28 cellular contexts compared by ENCODE assay signal in genomic region chr4:90226734-90227133, GRCh38.
A peak's percentile ranks its signal among the peaks of the same experiment; 100 is the strongest.
DNase-seq lines count a peak whose midpoint lies in the region; ATAC-seq and TF ChIP-seq lines count a peak whose summit lies in the region.
"Had no signal": no experiment of that assay in that cellular context is flagged by ENCODE, and none has a peak within 500 bp of the region (broad histone marks: within the 10 kb centered on the region; RNA-seq: fewer than 3 reads in every experiment).

No MANE protein-coding gene starts in this region.

- DNase-seq in EH (ENCODE audit: low read depth) (peak; percentile 5), LHCN-M2 (ENCODE audit: low read depth) (peak; percentile 43), astrocyte of the hippocampus (ENCODE audit: low read depth, low spot score) (peak; percentile 28), kidney tubule cell (ENCODE audit: low spot score) (peak; percentile 95), NCI-H524 (lab: John Stamatoyannopoulos, UW) (no peak), heart right ventricle (no peak)
- DNase-seq in activated CD4-positive, alpha-beta T cell treated with anti-CD3 and anti-CD28 coated beads, Interleukin-2, amount 10 ng/mL, durations not matched to agents 24 days and 14 days, result no peak
- DNase-seq: activated CD4-positive, alpha-beta T cell treated with anti-CD3 and anti-CD28 coated beads for 48 hours; activated gamma-delta T cell; activated T-cell treated with anti-CD3 and anti-CD28 coated beads, Interleukin-2, amount 50 U/mL, for 24 hours; brain microvascular endothelial cell; DMS53; effector memory CD4-positive, alpha-beta T cell; erythroblast; GF-D8; KG1; left lung; midbrain; NCI-H1436; nephron progenitor cell; OCI-M1; pancreas; WERI-Rb-1 had no signal

- no peaks in the 10 kb centered on the region for H3K36me3 Mint-ChIP-seq in activated CD4-positive, alpha-beta T cell treated with anti-CD3 and anti-CD28 coated beads, Interleukin-2, amount 10 ng/mL, durations not matched to agents 24 days and 14 days (ENCODE audit: low read depth)
- H3K36me3 Mint-ChIP-seq: type B pancreatic cell had no signal

- no peaks in the 10 kb centered on the region for H3K9me3 Mint-ChIP-seq in activated CD4-positive, alpha-beta T cell treated with anti-CD3 and anti-CD28 coated beads, Interleukin-2, amount 10 ng/mL, durations not matched to agents 24 days and 14 days
- H3K9me3 Mint-ChIP-seq: T-helper 2 cell treated with Interferon-gamma antibody and Interleukin-4, amounts not matched to agents 5 μg/mL and 100 μg/mL, for 36 hours; type B pancreatic cell had no signal

- H3K27me3 ChIP-seq in heart right ventricle, result no peaks in the 10 kb centered on the region
- H3K27me3 ChIP-seq: brain microvascular endothelial cell, left lung, pancreas, right atrium auricular region had no signal

- H3K36me3 ChIP-seq in heart right ventricle, result no peaks in the 10 kb centered on the region
- H3K36me3 ChIP-seq: brain microvascular endothelial cell, left lung, pancreas, right atrium auricular region, WERI-Rb-1 had no signal

- peaks cover 0 to 7% (median 0%) of the 10 kb centered on the region in 11 donors for H3K9me3 ChIP-seq in heart right ventricle
- H3K9me3 ChIP-seq: pancreas, right atrium auricular region had no signal

- H3K27ac ChIP-seq in heart right ventricle, result no peak overlapping the region
- H3K27ac ChIP-seq: brain microvascular endothelial cell, left lung, pancreas, right atrium auricular region, WERI-Rb-1 had no signal

- H3K4me1 Mint-ChIP-seq in activated CD4-positive, alpha-beta T cell treated with anti-CD3 and anti-CD28 coated beads, Interleukin-2, amount 10 ng/mL, durations not matched to agents 24 days and 14 days, result no peaks in the 10 kb centered on the region
- H3K4me1 Mint-ChIP-seq: nephron progenitor cell had no signal

- no peaks in the 10 kb centered on the region for H3K27me3 Mint-ChIP-seq in activated CD4-positive, alpha-beta T cell treated with anti-CD3 and anti-CD28 coated beads, Interleukin-2, amount 10 ng/mL, durations not matched to agents 24 days and 14 days
- H3K27me3 Mint-ChIP-seq: activated T-cell treated with anti-CD3 and anti-CD28 coated beads, Interleukin-2, amount 50 U/mL, for 24 hours; type B pancreatic cell had no signal

- intact Hi-C loops in heart right ventricle (cut with DNase I), result no loop called here
- intact Hi-C loops in activated CD4-positive, alpha-beta T cell treated with anti-CD3 and anti-CD28 coated beads, Interleukin-2, amount 10 ng/mL, durations not matched to agents 24 days and 14 days (cut with micrococcal nuclease), result no loop called here

- H3K4me3 ChIP-seq in heart right ventricle, result no peak overlapping the region
- H3K4me3 ChIP-seq: left lung, pancreas, right atrium auricular region had no signal

- no peak for ATAC-seq in heart right ventricle
- ATAC-seq in HG02852 (IDR thresholded peaks at IDR 0.05; ENCODE audit: unreplicated experiment), result no peak
- ATAC-seq: left lung, pancreas, Right ventricle myocardium inferior had no signal

- TF ChIP-seq CTCF in heart right ventricle (IDR thresholded peaks at IDR 0.05), result no peak

- H3K4me1 ChIP-seq in heart right ventricle, result no peaks in the 10 kb centered on the region
- H3K4me1 ChIP-seq: left lung, pancreas, right atrium auricular region had no signal

- no peak overlapping the region for H3K4me3 Mint-ChIP-seq in activated CD4-positive, alpha-beta T cell treated with anti-CD3 and anti-CD28 coated beads, Interleukin-2, amount 10 ng/mL, durations not matched to agents 24 days and 14 days
- H3K4me3 Mint-ChIP-seq: activated T-cell treated with anti-CD3 and anti-CD28 coated beads, Interleukin-2, amount 50 U/mL, for 24 hours; nephron progenitor cell; T-helper 2 cell treated with Interferon-gamma antibody and Interleukin-4, amounts not matched to agents 5 μg/mL and 100 μg/mL, for 36 hours; type B pancreatic cell had no signal

- no peak overlapping the region for H3K27ac Mint-ChIP-seq in activated CD4-positive, alpha-beta T cell treated with anti-CD3 and anti-CD28 coated beads, Interleukin-2, amount 10 ng/mL, durations not matched to agents 24 days and 14 days
- H3K27ac Mint-ChIP-seq: activated T-cell treated with anti-CD3 and anti-CD28 coated beads, Interleukin-2, amount 50 U/mL, for 24 hours; nephron progenitor cell; T-helper 2 cell treated with Interferon-gamma antibody and Interleukin-4, amounts not matched to agents 5 μg/mL and 100 μg/mL, for 36 hours; type B pancreatic cell had no signal

Comparison
In these comparisons a context has a peak if more than half of its experiments do, and no peak if none do; other contexts are left out.
1. DNase-seq: peak in EH (single experiment), LHCN-M2 (single experiment), astrocyte of the hippocampus (single experiment) and kidney tubule cell (single experiment); none in NCI-H524 (0 of 2), heart right ventricle (0 of 2) and activated CD4-positive, alpha-beta T cell treated with anti-CD3 and anti-CD28 coated beads, Interleukin-2, amount 10 ng/mL, durations not matched to agents 24 days and 14 days (single experiment).